ENCODE assay signal across 1 cellular context in the genomic region with DNA sequence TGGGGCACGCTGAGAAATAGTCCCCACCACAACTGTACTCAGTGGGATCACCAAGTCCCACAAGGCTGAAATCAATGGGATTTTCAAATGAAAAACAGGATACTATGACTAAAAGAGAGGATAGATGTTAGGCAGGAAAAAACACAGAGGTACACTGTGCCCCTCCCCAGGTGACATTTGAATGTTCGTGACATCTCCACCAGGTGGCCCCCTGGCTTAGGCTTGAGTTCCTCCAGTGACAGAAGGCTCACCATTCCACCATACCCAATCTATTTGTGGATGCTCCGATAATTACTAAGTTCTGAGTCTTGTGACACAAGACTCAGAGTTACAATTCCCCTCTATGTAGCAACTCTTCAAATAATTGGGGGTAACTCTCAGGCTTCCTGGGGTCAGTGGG.
TF ChIP-seq lines count a peak whose summit lies in the region.

No MANE protein-coding gene starts in this region.

TF ChIP-seq in K562, 482 proteins besides CTCF, POLR2A, EP300 and RAD21 (continued from another document):
- TF ChIP-seq, protein P1, sequence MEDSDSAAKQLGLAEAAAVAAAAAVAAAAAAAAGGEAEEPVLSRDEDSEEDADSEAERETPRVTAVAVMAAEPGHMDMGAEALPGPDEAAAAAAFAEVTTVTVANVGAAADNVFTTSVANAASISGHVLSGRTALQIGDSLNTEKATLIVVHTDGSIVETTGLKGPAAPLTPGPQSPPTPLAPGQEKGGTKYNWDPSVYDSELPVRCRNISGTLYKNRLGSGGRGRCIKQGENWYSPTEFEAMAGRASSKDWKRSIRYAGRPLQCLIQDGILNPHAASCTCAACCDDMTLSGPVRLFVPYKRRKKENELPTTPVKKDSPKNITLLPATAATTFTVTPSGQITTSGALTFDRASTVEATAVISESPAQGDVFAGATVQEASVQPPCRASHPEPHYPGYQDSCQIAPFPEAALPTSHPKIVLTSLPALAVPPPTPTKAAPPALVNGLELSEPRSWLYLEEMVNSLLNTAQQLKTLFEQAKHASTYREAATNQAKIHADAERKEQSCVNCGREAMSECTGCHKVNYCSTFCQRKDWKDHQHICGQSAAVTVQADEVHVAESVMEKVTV (CRISPR knock-in tag; IDR thresholded peaks at IDR 0.05) = peak; percentile 16; the same call in 1 of the 2 replicates
- TF ChIP-seq RCOR1 (IDR thresholded peaks at IDR 0.05; ENCODE audit: borderline replicate concordance in 1 of 2, low read depth in 2 of 2, low read length in 2 of 2) (0 out of 4 replicates have a peak, but pooled peaks of 1 of the 2 experiments have one; percentile 9), PHF8 (IDR thresholded peaks at IDR 0.05; ENCODE audit: borderline replicate concordance, low read length) (no peak), L3MBTL2 (IDR thresholded peaks at IDR 0.05) (no peak), ZNF695 (CRISPR knock-in tag; IDR thresholded peaks at IDR 0.05) (no peak), CREM (IDR thresholded peaks at IDR 0.05; ENCODE audit: low read depth) (0 out of 2 replicates have a peak, but pooled peaks have one; percentile 30), NR2C2 (CRISPR knock-in tag; IDR thresholded peaks at IDR 0.05) (no peak), NR2C2 (tag; IDR thresholded peaks at IDR 0.05) (no peak), SMC3 (conservative IDR thresholded peaks at IDR 0.05; ENCODE audit: insufficient read depth, low read depth, low read length) (peak; percentile 49), YBX1 (IDR thresholded peaks at IDR 0.05) (no peak), PKNOX1 (IDR thresholded peaks at IDR 0.05) (peak; percentile 37)
- TF ChIP-seq, protein P2, sequence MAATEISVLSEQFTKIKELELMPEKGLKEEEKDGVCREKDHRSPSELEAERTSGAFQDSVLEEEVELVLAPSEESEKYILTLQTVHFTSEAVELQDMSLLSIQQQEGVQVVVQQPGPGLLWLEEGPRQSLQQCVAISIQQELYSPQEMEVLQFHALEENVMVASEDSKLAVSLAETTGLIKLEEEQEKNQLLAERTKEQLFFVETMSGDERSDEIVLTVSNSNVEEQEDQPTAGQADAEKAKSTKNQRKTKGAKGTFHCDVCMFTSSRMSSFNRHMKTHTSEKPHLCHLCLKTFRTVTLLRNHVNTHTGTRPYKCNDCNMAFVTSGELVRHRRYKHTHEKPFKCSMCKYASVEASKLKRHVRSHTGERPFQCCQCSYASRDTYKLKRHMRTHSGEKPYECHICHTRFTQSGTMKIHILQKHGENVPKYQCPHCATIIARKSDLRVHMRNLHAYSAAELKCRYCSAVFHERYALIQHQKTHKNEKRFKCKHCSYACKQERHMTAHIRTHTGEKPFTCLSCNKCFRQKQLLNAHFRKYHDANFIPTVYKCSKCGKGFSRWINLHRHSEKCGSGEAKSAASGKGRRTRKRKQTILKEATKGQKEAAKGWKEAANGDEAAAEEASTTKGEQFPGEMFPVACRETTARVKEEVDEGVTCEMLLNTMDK (IDR thresholded peaks at IDR 0.05; ENCODE audit: borderline replicate concordance, insufficient read depth, low read depth, low read length, poor library complexity, severe bottlenecking) = peak; percentile 33
